Comparison of ENCODE assay signal across 1 cellular context in the genomic region with DNA sequence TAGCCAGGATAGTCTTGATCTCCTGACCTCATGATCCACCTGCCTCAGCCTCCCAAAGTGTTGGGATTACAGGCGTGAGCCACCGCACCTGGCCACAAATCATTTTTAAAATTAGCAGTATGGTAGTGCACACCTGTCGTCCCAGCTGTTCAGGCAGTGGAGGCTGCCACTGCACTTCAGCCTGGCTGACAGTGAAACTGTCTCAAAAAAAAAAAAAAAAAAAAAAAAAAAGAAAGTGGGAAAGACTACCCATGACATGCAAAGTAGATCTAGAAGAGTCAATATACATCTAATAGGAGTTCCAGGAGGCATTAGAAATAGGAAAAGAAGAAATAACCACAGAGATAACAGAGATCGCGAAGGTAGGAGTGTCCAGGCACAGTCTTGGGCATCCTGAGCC.
TF ChIP-seq lines count a peak whose summit lies in the region.

No MANE protein-coding gene starts in this region.

TF ChIP-seq in GM23338, 12 proteins besides CTCF, POLR2A, EP300 and RAD21 (continued from another document):
- TF ChIP-seq, protein P1, sequence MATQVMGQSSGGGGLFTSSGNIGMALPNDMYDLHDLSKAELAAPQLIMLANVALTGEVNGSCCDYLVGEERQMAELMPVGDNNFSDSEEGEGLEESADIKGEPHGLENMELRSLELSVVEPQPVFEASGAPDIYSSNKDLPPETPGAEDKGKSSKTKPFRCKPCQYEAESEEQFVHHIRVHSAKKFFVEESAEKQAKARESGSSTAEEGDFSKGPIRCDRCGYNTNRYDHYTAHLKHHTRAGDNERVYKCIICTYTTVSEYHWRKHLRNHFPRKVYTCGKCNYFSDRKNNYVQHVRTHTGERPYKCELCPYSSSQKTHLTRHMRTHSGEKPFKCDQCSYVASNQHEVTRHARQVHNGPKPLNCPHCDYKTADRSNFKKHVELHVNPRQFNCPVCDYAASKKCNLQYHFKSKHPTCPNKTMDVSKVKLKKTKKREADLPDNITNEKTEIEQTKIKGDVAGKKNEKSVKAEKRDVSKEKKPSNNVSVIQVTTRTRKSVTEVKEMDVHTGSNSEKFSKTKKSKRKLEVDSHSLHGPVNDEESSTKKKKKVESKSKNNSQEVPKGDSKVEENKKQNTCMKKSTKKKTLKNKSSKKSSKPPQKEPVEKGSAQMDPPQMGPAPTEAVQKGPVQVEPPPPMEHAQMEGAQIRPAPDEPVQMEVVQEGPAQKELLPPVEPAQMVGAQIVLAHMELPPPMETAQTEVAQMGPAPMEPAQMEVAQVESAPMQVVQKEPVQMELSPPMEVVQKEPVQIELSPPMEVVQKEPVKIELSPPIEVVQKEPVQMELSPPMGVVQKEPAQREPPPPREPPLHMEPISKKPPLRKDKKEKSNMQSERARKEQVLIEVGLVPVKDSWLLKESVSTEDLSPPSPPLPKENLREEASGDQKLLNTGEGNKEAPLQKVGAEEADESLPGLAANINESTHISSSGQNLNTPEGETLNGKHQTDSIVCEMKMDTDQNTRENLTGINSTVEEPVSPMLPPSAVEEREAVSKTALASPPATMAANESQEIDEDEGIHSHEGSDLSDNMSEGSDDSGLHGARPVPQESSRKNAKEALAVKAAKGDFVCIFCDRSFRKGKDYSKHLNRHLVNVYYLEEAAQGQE (IDR thresholded peaks at IDR 0.05; ENCODE audit: unreplicated experiment) = no peak
- TF ChIP-seq ZNF114 (CRISPR knock-in tag; IDR thresholded peaks at IDR 0.05) (no peak), JUNB (IDR thresholded peaks at IDR 0.05; ENCODE audit: unreplicated experiment) (no peak), STAT1 (IDR thresholded peaks at IDR 0.05; ENCODE audit: unreplicated experiment) (no peak), ZNF331 (CRISPR knock-in tag; IDR thresholded peaks at IDR 0.05; ENCODE audit: low read depth) (no peak), CREB1 (CRISPR knock-in tag; IDR thresholded peaks at IDR 0.05; ENCODE audit: low read depth) (no peak), NANOG (IDR thresholded peaks at IDR 0.05; ENCODE audit: borderline replicate concordance) (no peak), EZH2 (IDR thresholded peaks at IDR 0.05; ENCODE audit: low read depth, unreplicated experiment) (no peak)
- TF ChIP-seq, protein P2, sequence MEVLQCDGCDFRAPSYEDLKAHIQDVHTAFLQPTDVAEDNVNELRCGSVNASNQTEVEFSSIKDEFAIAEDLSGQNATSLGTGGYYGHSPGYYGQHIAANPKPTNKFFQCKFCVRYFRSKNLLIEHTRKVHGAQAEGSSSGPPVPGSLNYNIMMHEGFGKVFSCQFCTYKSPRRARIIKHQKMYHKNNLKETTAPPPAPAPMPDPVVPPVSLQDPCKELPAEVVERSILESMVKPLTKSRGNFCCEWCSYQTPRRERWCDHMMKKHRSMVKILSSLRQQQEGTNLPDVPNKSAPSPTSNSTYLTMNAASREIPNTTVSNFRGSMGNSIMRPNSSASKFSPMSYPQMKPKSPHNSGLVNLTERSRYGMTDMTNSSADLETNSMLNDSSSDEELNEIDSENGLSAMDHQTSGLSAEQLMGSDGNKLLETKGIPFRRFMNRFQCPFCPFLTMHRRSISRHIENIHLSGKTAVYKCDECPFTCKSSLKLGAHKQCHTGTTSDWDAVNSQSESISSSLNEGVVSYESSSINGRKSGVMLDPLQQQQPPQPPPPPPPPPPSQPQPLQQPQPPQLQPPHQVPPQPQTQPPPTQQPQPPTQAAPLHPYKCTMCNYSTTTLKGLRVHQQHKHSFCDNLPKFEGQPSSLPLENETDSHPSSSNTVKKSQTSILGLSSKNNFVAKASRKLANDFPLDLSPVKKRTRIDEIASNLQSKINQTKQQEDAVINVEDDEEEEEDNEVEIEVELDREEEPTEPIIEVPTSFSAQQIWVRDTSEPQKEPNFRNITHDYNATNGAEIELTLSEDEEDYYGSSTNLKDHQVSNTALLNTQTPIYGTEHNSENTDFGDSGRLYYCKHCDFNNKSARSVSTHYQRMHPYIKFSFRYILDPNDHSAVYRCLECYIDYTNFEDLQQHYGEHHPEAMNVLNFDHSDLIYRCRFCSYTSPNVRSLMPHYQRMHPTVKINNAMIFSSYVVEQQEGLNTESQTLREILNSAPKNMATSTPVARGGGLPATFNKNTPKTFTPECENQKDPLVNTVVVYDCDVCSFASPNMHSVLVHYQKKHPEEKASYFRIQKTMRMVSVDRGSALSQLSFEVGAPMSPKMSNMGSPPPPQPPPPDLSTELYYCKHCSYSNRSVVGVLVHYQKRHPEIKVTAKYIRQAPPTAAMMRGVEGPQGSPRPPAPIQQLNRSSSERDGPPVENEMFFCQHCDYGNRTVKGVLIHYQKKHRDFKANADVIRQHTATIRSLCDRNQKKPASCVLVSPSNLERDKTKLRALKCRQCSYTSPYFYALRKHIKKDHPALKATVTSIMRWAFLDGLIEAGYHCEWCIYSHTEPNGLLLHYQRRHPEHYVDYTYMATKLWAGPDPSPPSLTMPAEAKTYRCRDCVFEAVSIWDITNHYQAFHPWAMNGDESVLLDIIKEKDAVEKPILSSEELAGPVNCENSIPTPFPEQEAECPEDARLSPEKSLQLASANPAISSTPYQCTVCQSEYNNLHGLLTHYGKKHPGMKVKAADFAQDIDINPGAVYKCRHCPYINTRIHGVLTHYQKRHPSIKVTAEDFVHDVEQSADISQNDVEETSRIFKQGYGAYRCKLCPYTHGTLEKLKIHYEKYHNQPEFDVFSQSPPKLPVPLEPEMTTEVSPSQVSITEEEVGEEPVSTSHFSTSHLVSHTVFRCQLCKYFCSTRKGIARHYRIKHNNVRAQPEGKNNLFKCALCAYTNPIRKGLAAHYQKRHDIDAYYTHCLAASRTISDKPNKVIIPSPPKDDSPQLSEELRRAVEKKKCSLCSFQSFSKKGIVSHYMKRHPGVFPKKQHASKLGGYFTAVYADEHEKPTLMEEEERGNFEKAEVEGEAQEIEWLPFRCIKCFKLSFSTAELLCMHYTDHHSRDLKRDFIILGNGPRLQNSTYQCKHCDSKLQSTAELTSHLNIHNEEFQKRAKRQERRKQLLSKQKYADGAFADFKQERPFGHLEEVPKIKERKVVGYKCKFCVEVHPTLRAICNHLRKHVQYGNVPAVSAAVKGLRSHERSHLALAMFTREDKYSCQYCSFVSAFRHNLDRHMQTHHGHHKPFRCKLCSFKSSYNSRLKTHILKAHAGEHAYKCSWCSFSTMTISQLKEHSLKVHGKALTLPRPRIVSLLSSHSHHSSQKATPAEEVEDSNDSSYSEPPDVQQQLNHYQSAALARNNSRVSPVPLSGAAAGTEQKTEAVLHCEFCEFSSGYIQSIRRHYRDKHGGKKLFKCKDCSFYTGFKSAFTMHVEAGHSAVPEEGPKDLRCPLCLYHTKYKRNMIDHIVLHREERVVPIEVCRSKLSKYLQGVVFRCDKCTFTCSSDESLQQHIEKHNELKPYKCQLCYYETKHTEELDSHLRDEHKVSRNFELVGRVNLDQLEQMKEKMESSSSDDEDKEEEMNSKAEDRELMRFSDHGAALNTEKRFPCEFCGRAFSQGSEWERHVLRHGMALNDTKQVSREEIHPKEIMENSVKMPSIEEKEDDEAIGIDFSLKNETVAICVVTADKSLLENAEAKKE (CRISPR knock-in tag; IDR thresholded peaks at IDR 0.05) = no peak
- TF ChIP-seq, protein P3, sequence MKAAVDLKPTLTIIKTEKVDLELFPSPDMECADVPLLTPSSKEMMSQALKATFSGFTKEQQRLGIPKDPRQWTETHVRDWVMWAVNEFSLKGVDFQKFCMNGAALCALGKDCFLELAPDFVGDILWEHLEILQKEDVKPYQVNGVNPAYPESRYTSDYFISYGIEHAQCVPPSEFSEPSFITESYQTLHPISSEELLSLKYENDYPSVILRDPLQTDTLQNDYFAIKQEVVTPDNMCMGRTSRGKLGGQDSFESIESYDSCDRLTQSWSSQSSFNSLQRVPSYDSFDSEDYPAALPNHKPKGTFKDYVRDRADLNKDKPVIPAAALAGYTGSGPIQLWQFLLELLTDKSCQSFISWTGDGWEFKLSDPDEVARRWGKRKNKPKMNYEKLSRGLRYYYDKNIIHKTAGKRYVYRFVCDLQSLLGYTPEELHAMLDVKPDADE (IDR thresholded peaks at IDR 0.05) = no peak
